Comparison of ENCODE assay signal across 10 cellular contexts in genomic region chr22:29478326-29479276, GRCh38. TPM values are rescaled to one million over a fixed set of nuclear protein-coding genes. Genes with fewer than 3 reads are reported as not detected.
DNase-seq lines count a peak whose midpoint lies in the region; ATAC-seq and TF ChIP-seq lines count a peak whose summit lies in the region.
"Had no signal": no experiment of that assay in that cellular context is flagged by ENCODE, and none has a peak within 500 bp of the region (broad histone marks: within the 10 kb centered on the region; RNA-seq: fewer than 3 reads in every experiment).

No MANE protein-coding gene starts in this region.

- in situ Hi-C loops in mammary epithelial cell (cut with MboI; ENCODE audit: low sequenced_read_pairs in 2 of 2), result no loop called here

- no peak for ATAC-seq in HG03039 (IDR thresholded peaks at IDR 0.05; ENCODE audit: unreplicated experiment)

- H3K4me2 ChIP-seq in PC-9 (peak overlapping the region; percentile 10; the same call in 1 of the 2 replicates), mammary epithelial cell (ENCODE audit: insufficient read depth, low read depth, low read length) (no peak overlapping the region)

- H3K9me3 ChIP-seq in PC-9 (ENCODE audit: insufficient read depth, low read depth), result no peaks in the 10 kb centered on the region
- H3K9me3 ChIP-seq in mammary epithelial cell (replicated peaks; ENCODE audit: insufficient read depth, low read length), result no peaks in the 10 kb centered on the region

- dilution Hi-C loops in mammary epithelial cell (cut with HindIII; ENCODE audit: low sequenced_read_pairs), result no loop called here

- intact Hi-C loops in PC-9 (cut with micrococcal nuclease; ENCODE audit: unreplicated experiment), result no loop called here
- intact Hi-C loops in mammary epithelial cell (cut with micrococcal nuclease), result no loop called here

- H3K36me3 ChIP-seq in PC-9 (ENCODE audit: low read depth) (no peaks in the 10 kb centered on the region), mammary epithelial cell (ENCODE audit: insufficient read depth, low read length) (no peaks in the 10 kb centered on the region)

- H3K27ac ChIP-seq in PC-9 (no peak overlapping the region), mammary epithelial cell (ENCODE audit: insufficient read depth, low read depth, low read length) (no peak overlapping the region)

- H3K4me3 ChIP-seq in PC-9 (no peak overlapping the region), mammary epithelial cell (replicated peaks in 1 of 3; ENCODE audit: insufficient read depth in 1 of 3, low read depth in 2 of 3, low read length in 3 of 3) (no peak overlapping the region)

- peaks cover 8% of the 10 kb centered on the region; the same call in 1 of the 2 replicates for H3K4me1 ChIP-seq in PC-9 (replicated peaks; ENCODE audit: insufficient read depth)
- H3K4me1 ChIP-seq in mammary epithelial cell (ENCODE audit: insufficient read depth, low read length), result peaks cover 15% of the 10 kb centered on the region

- H2AFZ ChIP-seq in PC-9 (no peak overlapping the region), mammary epithelial cell (ENCODE audit: low read depth, low read length) (no peak overlapping the region)

- H3K79me2 ChIP-seq in PC-9 (ENCODE audit: low read depth) (no peaks in the 10 kb centered on the region), mammary epithelial cell (ENCODE audit: insufficient read depth, low read length) (no peaks in the 10 kb centered on the region)

- no peaks in the 10 kb centered on the region for H3K9me2 ChIP-seq in PC-9 (ENCODE audit: insufficient read depth)

- BruUV-seq in PC-9 (replicated peaks; lab: Mats Ljungman, UMichigan), result no TSS peak
- no TSS peak for BruUV-seq in mammary epithelial cell (replicated peaks; lab: Mats Ljungman, UMichigan)

- H3K27me3 ChIP-seq in PC-9 (ENCODE audit: insufficient read depth, low read depth) (no peaks in the 10 kb centered on the region), mammary epithelial cell (ENCODE audit: insufficient read depth, low read length) (peaks cover 17% of the 10 kb centered on the region)

- DNase-seq in DMS79 treated with DMSO at 0.1 percent for 48 hours (lab: John Stamatoyannopoulos, UW), result peak; percentile 25
- DNase-seq in DMS79 (lab: John Stamatoyannopoulos, UW), result no peak
- DNase-seq in PC-9, result no peak
- DNase-seq in ecto neural progenitor cell (ENCODE audit: low spot score), result peak; percentile 82
- DNase-seq in retina, result peak; percentile 62
- DNase-seq in middle frontal gyrus (ENCODE audit: extremely low spot score, low spot score), result no peak
- no peak for DNase-seq in mammary epithelial cell

- POLR2A ChIA-PET in PC-9 (lab: Charles Lee; ENCODE audit: unreplicated experiment), result no interaction called here

- H3F3A ChIP-seq in PC-9 (ENCODE audit: insufficient read depth, low read depth), result no peaks in the 10 kb centered on the region

- 48% methylated on average over 15 of the region's 21 CpGs for WGBS in mammary epithelial cell (ENCODE audit: low coverage, missing lambda C conversion rate)

- H4K20me1 ChIP-seq in PC-9 (ENCODE audit: insufficient read depth), result no peaks in the 10 kb centered on the region
- no peaks in the 10 kb centered on the region for H4K20me1 ChIP-seq in mammary epithelial cell (ENCODE audit: insufficient read depth, low read length)

- no peak overlapping the region for H3K9ac ChIP-seq in mammary epithelial cell (ENCODE audit: insufficient read depth, low read length)

- CTCF ChIA-PET in PC-9 (lab: Charles Lee) (no interaction called here), mammary epithelial cell (lab: Charles Lee; ENCODE audit: low non-redundant PET) (no interaction called here)

- TF ChIP-seq CTCF in PC-9 (conservative IDR thresholded peaks at IDR 0.05) (no peak), mammary epithelial cell (conservative IDR thresholded peaks at IDR 0.05 in 1 of 2, IDR thresholded peaks at IDR 0.05 in 1 of 2; ENCODE audit: extremely low read depth in 1 of 2, insufficient read depth in 1 of 2, low read depth in 1 of 2, low read length in 2 of 2) (no peak)

RNA-seq across cellular contexts. Expression of gene NEFH, which starts 1.4 kb away (rescaled TPM):
- 5.1 and 6.9 TPM in 2 replicates for total RNA-seq in PC-9 (2021)
- under 1 TPM; 0.07 to 0.17 TPM for total RNA-seq in mammary epithelial cell
- 4.7 TPM for polyA plus RNA-seq in mammary epithelial cell
- polyA minus RNA-seq in mammary epithelial cell, result 3.5 TPM

RNA-seq across cellular contexts. Expression of gene RFPL1, which starts 40.2 kb away (rescaled TPM):
- not detected in 2 replicates for total RNA-seq in PC-9 (2021)
- total RNA-seq in mammary epithelial cell, result not detected
- not detected for polyA plus RNA-seq in mammary epithelial cell
- not detected for polyA minus RNA-seq in mammary epithelial cell
- total RNA-seq: activated naive CD4-positive, alpha-beta T cell treated with anti-CD3 and anti-CD28 coated beads, Interleukin-2, amount 50 U/mL, for 72 hours had no signal
- polyA plus RNA-seq: keratinocyte had no signal

Comparison
In these comparisons a context has a peak if more than half of its experiments do, and no peak if none do; other contexts are left out.
1. DNase-seq: peak in DMS79 treated with DMSO at 0.1 percent for 48 hours (single experiment), ecto neural progenitor cell (single experiment) and retina (single experiment); none in DMS79 (single experiment), PC-9 (0 of 2), middle frontal gyrus (single experiment) and mammary epithelial cell (single experiment).